Comparison of ENCODE assay signal across 3 cellular contexts in genomic region chr16:73853968-73854367, GRCh38.
"Had no signal": no experiment of that assay in that cellular context is flagged by ENCODE, and none has a peak within 500 bp of the region (broad histone marks: within the 10 kb centered on the region; RNA-seq: fewer than 3 reads in every experiment).

No MANE protein-coding gene starts in this region.

- H3K4me3 ChIP-seq: GM12878 had no signal

- ATAC-seq: GM12878 had no signal

- DNase-seq: GDM1, GF-D8 had no signal
